6 cellular contexts compared by ENCODE assay signal in the genomic region with DNA sequence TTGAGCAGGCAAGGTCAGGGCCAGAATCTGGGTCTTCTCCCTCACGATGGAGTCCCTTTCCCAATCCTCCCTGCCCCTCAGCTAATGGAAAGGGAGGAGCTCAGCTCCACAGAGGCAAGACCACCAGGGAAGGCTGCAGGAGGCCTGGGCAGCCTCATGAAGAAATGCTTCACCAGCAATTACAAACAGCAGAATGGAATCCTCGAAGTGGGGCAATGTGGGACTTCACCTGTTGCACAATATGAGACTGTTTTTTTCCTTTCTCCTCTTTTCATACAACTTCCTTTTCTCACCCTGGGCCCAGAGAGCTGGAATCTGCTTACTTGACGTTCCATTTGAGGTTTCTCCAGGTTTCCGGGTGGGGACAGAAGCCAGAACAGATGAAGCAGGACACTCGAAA. TPM values are rescaled to one million over a fixed set of nuclear protein-coding genes. Genes with fewer than 3 reads are reported as not detected.
"Had no signal": no experiment of that assay in that cellular context is flagged by ENCODE, and none has a peak within 500 bp of the region (broad histone marks: within the 10 kb centered on the region; RNA-seq: fewer than 3 reads in every experiment).

No MANE protein-coding gene starts in this region.

RNA-seq across cellular contexts. Expression of a gene that starts 4.6 kb away (rescaled TPM):
- total RNA-seq: body of pancreas, endothelial cell of umbilical vein, fibroblast of lung, fibroblast of villous mesenchyme had no signal

RNA-seq across cellular contexts. Expression of a gene that starts 18.2 kb away (rescaled TPM):
- total RNA-seq: body of pancreas, endothelial cell of umbilical vein, fibroblast of lung, fibroblast of villous mesenchyme had no signal

RNA-seq across cellular contexts. Expression of a gene that starts 44.1 kb away (rescaled TPM):
- total RNA-seq: body of pancreas; endothelial cell of umbilical vein; fibroblast of lung; fibroblast of villous mesenchyme; naive thymus-derived CD8-positive, alpha-beta T cell; T-helper 1 cell treated with Interleukin-12 subunit alpha and Interleukin-12 subunit beta and Interleukin-4 antibody, amounts not matched to agents 30 ng/mL and 1 ng/mL, for 36 hours had no signal
